Comparison of ENCODE assay signal across 27 cellular contexts in the genomic region with DNA sequence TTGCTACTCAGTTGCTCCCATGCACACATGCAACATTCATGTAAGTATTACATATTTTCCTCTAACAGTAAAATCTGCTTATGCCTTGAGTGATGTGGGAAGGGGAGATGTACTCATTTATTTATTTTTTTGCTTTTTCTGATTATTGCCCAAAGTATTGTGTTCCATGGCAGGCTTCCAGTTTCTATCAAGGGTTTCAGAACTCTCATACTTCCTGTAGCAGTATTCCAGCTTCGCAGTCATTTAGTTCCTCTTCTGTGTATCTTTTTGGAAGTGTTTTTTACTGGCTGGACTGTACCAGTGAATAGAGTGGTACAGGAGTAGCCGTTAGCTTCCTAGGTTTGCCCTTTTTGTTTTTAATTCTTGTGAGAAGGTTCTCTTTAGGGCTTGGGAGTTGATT.
"Had no signal": no experiment of that assay in that cellular context is flagged by ENCODE, and none has a peak within 500 bp of the region (broad histone marks: within the 10 kb centered on the region; RNA-seq: fewer than 3 reads in every experiment).

No MANE protein-coding gene starts in this region.

- H3K27me3 ChIP-seq: brain microvascular endothelial cell, heart left ventricle, uterus had no signal

- H3K9me3 ChIP-seq: heart left ventricle, left ventricle myocardium inferior, mucosa of descending colon, thoracic aorta, uterus had no signal

- H3K4me3 ChIP-seq: heart left ventricle, left ventricle myocardium inferior, lung, mucosa of descending colon, skin epidermis, thoracic aorta, uterus had no signal

- DNase-seq: activated CD4-positive, alpha-beta T cell treated with anti-CD3 and anti-CD28 coated beads for 36 hours; activated CD4-positive, CD25-positive, alpha-beta regulatory T cell; activated CD8-positive, alpha-beta memory T cell treated with anti-CD3 and anti-CD28 coated beads, Interleukin-2, amount 10 ng/mL, durations not matched to agents 7 days and 5 days; activated CD8-positive, alpha-beta T cell treated with anti-CD3 and anti-CD28 coated beads, Interleukin-2, amount 10 ng/mL, durations not matched to agents 7 days and 5 days; activated effector memory CD4-positive, alpha-beta T cell treated with anti-CD3 and anti-CD28 coated beads, Interleukin-2, amount 50 U/mL, for 16 hours; activated naive CD4-positive, alpha-beta T cell treated with anti-CD3 and anti-CD28 coated beads for 36 hours; activated naive CD8-positive, alpha-beta T cell treated with anti-CD3 and anti-CD28 coated beads for 36 hours; amniotic stem cell; brain microvascular endothelial cell; caudate nucleus; effector CD8-positive, alpha-beta T cell; foreskin fibroblast; heart left ventricle; left ventricle myocardium inferior; mucosa of descending colon; stimulated activated CD4-positive, alpha-beta T cell treated with anti-CD3 and anti-CD28 coated beads, Interleukin-12 subunit alpha, Interleukin-12 subunit beta, amount 100 ng/mL, for 4 hours; stimulated activated CD4-positive, alpha-beta T cell treated with anti-CD3 and anti-CD28 coated beads, Interleukin-4, amount 100 ng/mL, for 1 hour; stimulated activated naive CD8-positive, alpha-beta T cell treated with anti-CD3 and anti-CD28 coated beads, Interleukin-15, Interleukin-2, amounts not matched to agents 100 U/mL and 50 U/mL, for 24 hours; SW 1271; T-helper 9 cell; trophoblast cell; uterus had no signal

- H3K4me1 ChIP-seq: uterus had no signal

- H3K27ac ChIP-seq: brain microvascular endothelial cell, left ventricle myocardium inferior, skin epidermis, thoracic aorta, uterus had no signal

- FAIRE-seq: endometrium, islet of Langerhans had no signal
